In the genomic region with DNA sequence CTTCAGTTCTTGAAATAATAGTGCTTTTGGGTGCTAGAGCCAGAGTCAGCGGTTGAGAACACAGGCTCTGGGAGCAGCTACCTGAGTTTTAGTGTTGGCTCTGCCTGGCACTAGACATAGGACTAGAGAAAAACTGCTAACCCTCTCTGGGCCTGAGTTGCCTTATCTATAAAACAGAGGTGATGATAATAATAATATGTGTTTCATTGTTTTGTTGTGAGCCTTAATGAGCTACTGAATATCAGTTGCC, we compare ENCODE assay signal across 13 cellular contexts.
DNase-seq lines count a peak whose midpoint lies in the region; ATAC-seq and TF ChIP-seq lines count a peak whose summit lies in the region.
"Had no signal": no experiment of that assay in that cellular context is flagged by ENCODE, and none has a peak within 500 bp of the region (broad histone marks: within the 10 kb centered on the region; RNA-seq: fewer than 3 reads in every experiment).

No MANE protein-coding gene starts in this region.

- H2BK5ac ChIP-seq in mesenchymal stem cell (ENCODE audit: low read depth, low read length, poor library complexity, severe bottlenecking) = no peak overlapping the region

- no peaks in the 10 kb centered on the region for H3K9me3 Mint-ChIP-seq in activated CD4-positive, alpha-beta memory T cell treated with anti-CD3 and anti-CD28 coated beads for 36 hours

- H2BK15ac ChIP-seq in mesenchymal stem cell (ENCODE audit: low read depth, poor library complexity, severe bottlenecking) = no peak overlapping the region

- no peak overlapping the region for H3K4me3 Mint-ChIP-seq in activated CD4-positive, alpha-beta memory T cell treated with anti-CD3 and anti-CD28 coated beads for 36 hours

- 81% methylated on average over 1 of the region's 1 CpG for WGBS in SK-N-SH (ENCODE audit: low lambda C conversion rate)
- WGBS in mesenchymal stem cell = 96% methylated on average over 1 of the region's 1 CpG

- H3K4me3 ChIP-seq in SK-N-SH (ENCODE audit: low read depth in 2 of 2, low read length in 1 of 2) (no peak overlapping the region; a peak in 1 of 4 replicates), mesenchymal stem cell (ENCODE audit: insufficient read depth in 1 of 2, low read depth in 1 of 2, low read length in 2 of 2) (peak overlapping the region in 1 of 2 experiments; percentile 67)
- H3K4me3 ChIP-seq: ovary, testis had no signal

- H4K91ac ChIP-seq in mesenchymal stem cell (ENCODE audit: low read length) = no peak overlapping the region

- H3K18ac ChIP-seq in mesenchymal stem cell (ENCODE audit: low read depth in 1 of 2, low read length in 2 of 2) = no peak overlapping the region

- no peaks in the 10 kb centered on the region for H3K79me2 ChIP-seq in SK-N-SH (ENCODE audit: insufficient read depth)

- H3K27me3 Mint-ChIP-seq in activated CD4-positive, alpha-beta memory T cell treated with anti-CD3 and anti-CD28 coated beads for 36 hours = no peaks in the 10 kb centered on the region

- H2AK5ac ChIP-seq in mesenchymal stem cell (ENCODE audit: low read length, severe bottlenecking) = peak overlapping the region; percentile 10

- no peak for TF ChIP-seq EP300 in SK-N-SH (IDR thresholded peaks at IDR 0.05; ENCODE audit: borderline replicate concordance in 1 of 2, low read depth in 1 of 2, low read length in 1 of 2)

- H2BK120ac ChIP-seq in mesenchymal stem cell (ENCODE audit: low read depth, low read length) = no peak overlapping the region

- H3K36me3 Mint-ChIP-seq in activated CD4-positive, alpha-beta memory T cell treated with anti-CD3 and anti-CD28 coated beads for 36 hours = no peaks in the 10 kb centered on the region

- H3K4me2 ChIP-seq in SK-N-SH (peak overlapping the region; percentile 57), mesenchymal stem cell (ENCODE audit: low read length, poor library complexity, severe bottlenecking) (peak overlapping the region; percentile 33)

- H2AFZ ChIP-seq in SK-N-SH (ENCODE audit: low read depth) (0 out of 2 replicates have a peak overlapping the region, but pooled peaks have one; percentile 39), mesenchymal stem cell (ENCODE audit: low read depth, low read length) (no peak overlapping the region)

- CTCF ChIA-PET in SK-N-SH (lab: Yijun Ruan, JAX) = interaction anchor here (1.7 kb wide), 1 partner anchor 11 kb away, joined by 5 read pairs; no protein-coding TSS in a partner anchor
- CTCF ChIA-PET in activated CD4-positive, alpha-beta memory T cell treated with anti-CD3 and anti-CD28 coated beads for 36 hours (lab: Charles Lee) = no interaction called here

- TF ChIP-seq RAD21 in SK-N-SH (IDR thresholded peaks at IDR 0.05; ENCODE audit: low read length) = no peak

- no peak overlapping the region for H3K9ac ChIP-seq in SK-N-SH
- H3K9ac ChIP-seq in mesenchymal stem cell (ENCODE audit: low read length) = peak overlapping the region; percentile 74

- intact Hi-C loops in activated CD4-positive, alpha-beta memory T cell treated with anti-CD3 and anti-CD28 coated beads for 36 hours (cut with micrococcal nuclease) = loop anchor here (2.0 to 10.0 kb wide), 3 partner anchors 78 to 1156 kb away; no protein-coding TSS in a partner anchor
- intact Hi-C loops in left cardiac atrium (cut with DNase I) = no loop called here

- H3K27ac ChIP-seq in SK-N-SH (ENCODE audit: low read depth in 2 of 2, low read length in 1 of 2) = peak overlapping the region in 1 of 2 experiments; percentile 39; a peak in 1 of 4 replicates
- peak overlapping the region; percentile 54 for H3K27ac ChIP-seq in mesenchymal stem cell (ENCODE audit: low read length, poor library complexity, severe bottlenecking)
- H3K27ac ChIP-seq: ovary, testis had no signal

- H3K9me3 ChIP-seq in SK-N-SH = no peaks in the 10 kb centered on the region
- H3K9me3 ChIP-seq in mesenchymal stem cell (ENCODE audit: control insufficient read depth, low read length) = no peaks in the 10 kb centered on the region
- H3K9me3 ChIP-seq: ovary, testis had no signal

- H3K27me3 ChIP-seq in SK-N-SH (ENCODE audit: insufficient read depth) = no peaks in the 10 kb centered on the region
- no peaks in the 10 kb centered on the region for H3K27me3 ChIP-seq in mesenchymal stem cell (ENCODE audit: control insufficient read depth in 1 of 2, insufficient read depth in 1 of 2, low read length in 2 of 2)
- H3K27me3 ChIP-seq: ovary, testis had no signal

- POLR2A ChIA-PET in SK-N-SH (lab: Yijun Ruan, JAX) = no interaction called here
- POLR2A ChIA-PET in activated CD4-positive, alpha-beta memory T cell treated with anti-CD3 and anti-CD28 coated beads for 36 hours (lab: Charles Lee) = interaction anchor here (1.0 kb wide), 1 partner anchor 11 kb away, joined by 3 read pairs; no protein-coding TSS in a partner anchor

- H3K36me3 ChIP-seq in SK-N-SH (replicated peaks in 1 of 2; ENCODE audit: control insufficient read depth in 1 of 2, insufficient read depth in 2 of 2, low read length in 1 of 2) (no peaks in the 10 kb centered on the region), mesenchymal stem cell (ENCODE audit: control insufficient read depth in 1 of 2, insufficient read depth in 2 of 2, low read depth in 1 of 2, low read length in 2 of 2) (peaks cover 3 to 6% of the 10 kb centered on the region in 2 experiments)
- H3K36me3 ChIP-seq: ovary had no signal

- peak overlapping the region; percentile 54 for H3K27ac Mint-ChIP-seq in activated CD4-positive, alpha-beta memory T cell treated with anti-CD3 and anti-CD28 coated beads for 36 hours

- ATAC-seq in SK-N-SH treated with all-trans-retinoic acid at 6 μM for 48 hours (no peak), GM19452 (IDR thresholded peaks at IDR 0.05; ENCODE audit: unreplicated experiment) (peak; percentile 35), GM19328 (IDR thresholded peaks at IDR 0.05; ENCODE audit: unreplicated experiment) (no peak), left cardiac atrium (no peak)

- H4K8ac ChIP-seq in mesenchymal stem cell (ENCODE audit: low read length) = no peak overlapping the region

- H2BK12ac ChIP-seq in mesenchymal stem cell (ENCODE audit: low read length in 2 of 2) = no peak overlapping the region

- H3K23ac ChIP-seq in mesenchymal stem cell (ENCODE audit: low read length in 2 of 2) = no peak overlapping the region

- H3K4me1 Mint-ChIP-seq in activated CD4-positive, alpha-beta memory T cell treated with anti-CD3 and anti-CD28 coated beads for 36 hours (ENCODE audit: low read depth) = peaks cover 27% of the 10 kb centered on the region

- no peak overlapping the region for H3K14ac ChIP-seq in mesenchymal stem cell (ENCODE audit: low read length in 2 of 2)

- H3K4me1 ChIP-seq in SK-N-SH (ENCODE audit: control insufficient read depth in 1 of 2, insufficient read depth in 2 of 2, low read depth in 1 of 2, low read length in 1 of 2) (peaks cover 0 to 20% of the 10 kb centered on the region in 2 experiments; a peak in 1 of 4 replicates), mesenchymal stem cell (ENCODE audit: control insufficient read depth, insufficient read depth, low read depth, low read length) (peaks cover 6% of the 10 kb centered on the region)
- H3K4me1 ChIP-seq: testis had no signal

- H4K20me1 ChIP-seq in SK-N-SH (ENCODE audit: insufficient read depth) = no peaks in the 10 kb centered on the region

- no peak for DNase-seq in SK-N-SH
- DNase-seq in activated CD4-positive, alpha-beta memory T cell treated with anti-CD3 and anti-CD28 coated beads for 36 hours = no peak
- DNase-seq in mesenchymal stem cell = no peak
- DNase-seq in A172 (ENCODE audit: low spot score) = no peak
- no peak for DNase-seq in left cardiac atrium
- DNase-seq: mesendoderm, NCI-H1105 treated with DMSO at 0.1 percent for 48 hours, NCI-H524, ovary, testis had no signal

- H3K9me2 ChIP-seq in SK-N-SH = no peaks in the 10 kb centered on the region

- H3F3A ChIP-seq in SK-N-SH (replicated peaks; ENCODE audit: insufficient read depth) = no peaks in the 10 kb centered on the region

- peaks cover 21% of the 10 kb centered on the region for H3K79me1 ChIP-seq in mesenchymal stem cell (replicated peaks; ENCODE audit: low read length, poor library complexity, severe bottlenecking)

- TF ChIP-seq CTCF in SK-N-SH (IDR thresholded peaks at IDR 0.05) = no peak

- H3K4ac ChIP-seq in mesenchymal stem cell (ENCODE audit: low read depth in 1 of 2, low read length in 2 of 2) = no peak overlapping the region

TF ChIP-seq in SK-N-SH, 30 proteins besides CTCF, POLR2A, EP300 and RAD21:
- TF ChIP-seq NRF1 (IDR thresholded peaks at IDR 0.05; ENCODE audit: low read depth, low read length) (no peak), YY1 (IDR thresholded peaks at IDR 0.05; ENCODE audit: low read depth) (no peak), GABPA (IDR thresholded peaks at IDR 0.05; ENCODE audit: low read depth) (no peak), MEF2A (IDR thresholded peaks at IDR 0.05; ENCODE audit: borderline replicate concordance, low read depth) (no peak), FOXJ3 (CRISPR knock-in tag; IDR thresholded peaks at IDR 0.05) (no peak), RCOR1 (IDR thresholded peaks at IDR 0.05; ENCODE audit: low read length) (no peak), SIN3A (IDR thresholded peaks at IDR 0.05; ENCODE audit: borderline replicate concordance, low read depth, low read length) (no peak), NFIC (IDR thresholded peaks at IDR 0.05; ENCODE audit: borderline replicate concordance) (no peak)
- TF ChIP-seq, protein P1, sequence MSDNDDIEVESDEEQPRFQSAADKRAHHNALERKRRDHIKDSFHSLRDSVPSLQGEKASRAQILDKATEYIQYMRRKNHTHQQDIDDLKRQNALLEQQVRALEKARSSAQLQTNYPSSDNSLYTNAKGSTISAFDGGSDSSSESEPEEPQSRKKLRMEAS (IDR thresholded peaks at IDR 0.05; ENCODE audit: low read depth) = no peak

TF ChIP-seq in SK-N-SH treated with all-trans-retinoic acid at 6 μM for 48 hours, 23 proteins besides CTCF, POLR2A, EP300 and RAD21 (continues in another document):
- TF ChIP-seq OSR1 (CRISPR knock-in tag; IDR thresholded peaks at IDR 0.05) (no peak), GLIS3 (CRISPR knock-in tag; IDR thresholded peaks at IDR 0.05) (no peak)
- TF ChIP-seq, protein P2, sequence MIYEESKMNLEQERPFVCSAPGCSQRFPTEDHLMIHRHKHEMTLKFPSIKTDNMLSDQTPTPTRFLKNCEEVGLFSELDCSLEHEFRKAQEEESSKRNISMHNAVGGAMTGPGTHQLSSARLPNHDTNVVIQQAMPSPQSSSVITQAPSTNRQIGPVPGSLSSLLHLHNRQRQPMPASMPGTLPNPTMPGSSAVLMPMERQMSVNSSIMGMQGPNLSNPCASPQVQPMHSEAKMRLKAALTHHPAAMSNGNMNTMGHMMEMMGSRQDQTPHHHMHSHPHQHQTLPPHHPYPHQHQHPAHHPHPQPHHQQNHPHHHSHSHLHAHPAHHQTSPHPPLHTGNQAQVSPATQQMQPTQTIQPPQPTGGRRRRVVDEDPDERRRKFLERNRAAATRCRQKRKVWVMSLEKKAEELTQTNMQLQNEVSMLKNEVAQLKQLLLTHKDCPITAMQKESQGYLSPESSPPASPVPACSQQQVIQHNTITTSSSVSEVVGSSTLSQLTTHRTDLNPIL (CRISPR knock-in tag; IDR thresholded peaks at IDR 0.05; ENCODE audit: low read depth) = no peak
